Comparison of ENCODE assay signal across 2 cellular contexts in the genomic region with DNA sequence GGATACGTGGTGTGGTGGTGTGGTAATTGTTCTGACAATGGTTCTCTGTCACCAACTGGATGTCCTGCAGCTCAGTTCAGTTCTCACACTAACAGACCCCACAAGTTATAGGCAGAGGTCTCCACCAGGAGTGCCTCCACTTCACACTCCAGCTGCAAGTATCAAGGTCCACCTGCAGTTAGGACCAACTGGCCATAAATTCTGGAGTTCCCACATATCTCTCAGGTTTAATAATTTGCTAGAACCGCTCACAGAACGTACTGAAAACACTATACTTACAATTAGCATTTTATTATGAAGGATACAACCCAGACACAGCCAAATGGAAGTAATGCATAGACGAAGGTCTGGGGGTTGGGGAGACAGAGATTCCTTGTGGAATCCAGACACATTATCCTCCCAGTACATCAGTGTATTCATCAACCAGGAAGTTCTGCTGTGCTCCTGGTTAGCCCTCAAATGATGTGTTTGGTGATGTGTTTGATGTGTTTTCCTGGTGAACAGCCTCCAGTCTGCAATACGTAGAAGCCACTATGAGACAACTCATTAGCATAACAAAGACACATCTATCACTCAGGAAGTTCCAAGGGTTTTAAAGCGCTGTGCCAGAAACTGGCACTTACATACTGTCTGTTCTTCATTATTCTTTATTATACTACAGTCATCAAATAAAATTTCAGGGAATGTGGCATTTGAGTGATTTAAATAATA.
TF ChIP-seq lines count a peak whose summit lies in the region.

No MANE protein-coding gene starts in this region.

TF ChIP-seq in K562, 482 proteins besides CTCF, POLR2A, EP300 and RAD21:
- TF ChIP-seq FIP1L1 (IDR thresholded peaks at IDR 0.05; ENCODE audit: low read depth, low read length, poor library complexity, severe bottlenecking): no peak
- no peak for TF ChIP-seq ZBED1 (IDR thresholded peaks at IDR 0.05)
- TF ChIP-seq ZNF592 (IDR thresholded peaks at IDR 0.05): no peak
- no peak for TF ChIP-seq ZNF707 (CRISPR knock-in tag; conservative IDR thresholded peaks at IDR 0.05)
- TF ChIP-seq RERE (CRISPR knock-in tag; IDR thresholded peaks at IDR 0.05; ENCODE audit: borderline replicate concordance): no peak

TF ChIP-seq in neural cell, 6 proteins besides CTCF, POLR2A, EP300 and RAD21:
- TF ChIP-seq TAF1 (IDR thresholded peaks at IDR 0.05; ENCODE audit: low read depth) (no peak), POLR2AphosphoS5 (IDR thresholded peaks at IDR 0.05) (peak; percentile 34), REST (IDR thresholded peaks at IDR 0.05; ENCODE audit: borderline replicate concordance) (peak; percentile 50), EZH2 (IDR thresholded peaks at IDR 0.05; ENCODE audit: borderline replicate concordance, insufficient read depth, low read length, poor library complexity, severe bottlenecking) (no peak), SMC3 (conservative IDR thresholded peaks at IDR 0.05; ENCODE audit: poor library complexity) (no peak), MXI1 (conservative IDR thresholded peaks at IDR 0.05; ENCODE audit: poor library complexity, severe bottlenecking) (no peak)
